Comparison of ENCODE assay signal across 16 cellular contexts in genomic region chr7:130134106-130134636, GRCh38.
DNase-seq lines count a peak whose midpoint lies in the region; FAIRE-seq and TF ChIP-seq lines count a peak whose summit lies in the region.
"Had no signal": no experiment of that assay in that cellular context is flagged by ENCODE, and none has a peak within 500 bp of the region (broad histone marks: within the 10 kb centered on the region; RNA-seq: fewer than 3 reads in every experiment).

No MANE protein-coding gene starts in this region.

- no peak overlapping the region for H3K4me3 ChIP-seq in H1 (ENCODE audit: extremely low read depth in 1 of 4, insufficient read depth in 2 of 4, low read depth in 3 of 4, low read length in 4 of 4)
- no peak overlapping the region for H3K4me3 ChIP-seq in trophoblast cell (ENCODE audit: low read depth, low read length)

- TF ChIP-seq RAD21 in H1 (IDR thresholded peaks at IDR 0.05 in 1 of 2, conservative IDR thresholded peaks at IDR 0.05 in 1 of 2; ENCODE audit: low read depth in 2 of 2, low read length in 2 of 2), result no peak

- no peak for TF ChIP-seq CTCF in H1 (IDR thresholded peaks at IDR 0.05; ENCODE audit: control extremely low read depth in 1 of 3, insufficient read depth in 1 of 3, low read depth in 1 of 3, low read length in 3 of 3)

- H3K9me3 Mint-ChIP-seq in activated CD4-positive, alpha-beta memory T cell treated with anti-CD3 and anti-CD28 coated beads, Interleukin-2, amount 10 ng/mL, durations not matched to agents 7 days and 5 days, result no peaks in the 10 kb centered on the region
- H3K9me3 Mint-ChIP-seq: H9 had no signal

- H3K9me3 ChIP-seq in H1 (ENCODE audit: insufficient read depth in 2 of 2, low read depth in 1 of 2, low read length in 1 of 2) (no peaks in the 10 kb centered on the region), trophoblast cell (ENCODE audit: insufficient read depth, low read depth, low read length) (no peaks in the 10 kb centered on the region)

- H3K79me1 ChIP-seq in H1 (ENCODE audit: low read depth, low read length) (no peaks in the 10 kb centered on the region), trophoblast cell (ENCODE audit: low read length) (no peaks in the 10 kb centered on the region)

- POLR2A ChIA-PET in H1 (lab: Charles Lee; ENCODE audit: partially characterized antibody), result interaction anchor here (0.6 kb wide), 1 partner anchor 92 kb away, joined by 3 read pairs; no protein-coding TSS in a partner anchor
- POLR2A ChIA-PET in activated CD4-positive, alpha-beta memory T cell treated with anti-CD3 and anti-CD28 coated beads, Interleukin-2, amount 10 ng/mL, durations not matched to agents 7 days and 5 days (lab: Charles Lee), result no interaction called here

- H4K20me1 ChIP-seq in H1 (replicated peaks in 1 of 2; ENCODE audit: control insufficient read depth in 1 of 2, insufficient read depth in 2 of 2, low read length in 2 of 2), result peaks cover 0 to 1% of the 10 kb centered on the region in 2 experiments

- H2BK5ac ChIP-seq in H1 (ENCODE audit: low read depth, low read length), result no peak overlapping the region
- no peak overlapping the region for H2BK5ac ChIP-seq in trophoblast cell (ENCODE audit: low read depth, low read length, poor library complexity)

- no peak overlapping the region for H3K23ac ChIP-seq in H1 (ENCODE audit: insufficient read length)
- H3K23ac ChIP-seq in trophoblast cell (ENCODE audit: low read length), result no peak overlapping the region

- H4K5ac ChIP-seq in H1 (ENCODE audit: insufficient read length, low read depth, low read length), result no peak overlapping the region

- CTCF ChIA-PET in H1 (lab: Charles Lee; ENCODE audit: partially characterized antibody), result interaction anchor here (0.7 to 3.0 kb wide), 4 partner anchors 8 to 792 kb away, joined by 3 to 11 read pairs (median 3); no protein-coding TSS in a partner anchor
- CTCF ChIA-PET in activated CD4-positive, alpha-beta memory T cell treated with anti-CD3 and anti-CD28 coated beads, Interleukin-2, amount 10 ng/mL, durations not matched to agents 7 days and 5 days (lab: Charles Lee), result interaction anchor here (0.6 kb wide), 1 partner anchor 33 kb away, joined by 5 read pairs; no protein-coding TSS in a partner anchor

- H3K14ac ChIP-seq in H1 (ENCODE audit: insufficient read length), result no peak overlapping the region
- no peak overlapping the region for H3K14ac ChIP-seq in trophoblast cell (ENCODE audit: low read length)

- H4K91ac ChIP-seq in H1 (replicated peaks; ENCODE audit: insufficient read length, low read length) (no peak overlapping the region), trophoblast cell (ENCODE audit: low read depth, low read length) (no peak overlapping the region)

- H3K4me1 ChIP-seq in H1 (replicated peaks in 1 of 4; ENCODE audit: control insufficient read depth in 3 of 4, insufficient read depth in 4 of 4, low read length in 3 of 4), result peaks cover 0 to 3% (median 0%) of the 10 kb centered on the region in 4 experiments; a peak in 1 of 7 replicates
- H3K4me1 ChIP-seq in trophoblast cell (ENCODE audit: control insufficient read depth in 1 of 2, insufficient read depth in 2 of 2, low read length in 2 of 2), result no peaks in the 10 kb centered on the region

- no peak for TF ChIP-seq EP300 in H1 (IDR thresholded peaks at IDR 0.05; ENCODE audit: borderline replicate concordance in 1 of 2, low read depth in 2 of 2, low read length in 2 of 2)

- H3K9ac ChIP-seq in H1 (replicated peaks in 1 of 4; ENCODE audit: extremely low read depth in 1 of 4, low read depth in 3 of 4, low read length in 3 of 4) (no peak overlapping the region), trophoblast cell (ENCODE audit: low read length) (no peak overlapping the region)

- no peak for TF ChIP-seq POLR2A in H1 (IDR thresholded peaks at IDR 0.05; ENCODE audit: control extremely low read depth in 1 of 2, low read depth in 2 of 2, low read length in 2 of 2)

- FAIRE-seq in H1 (lab: Jason Lieb, UNC), result no peak

- H2AFZ ChIP-seq in H1 (ENCODE audit: low read length) (no peak overlapping the region), trophoblast cell (ENCODE audit: insufficient read depth, low read length, poor library complexity) (no peak overlapping the region)

- H3K27me3 Mint-ChIP-seq in activated CD4-positive, alpha-beta memory T cell treated with anti-CD3 and anti-CD28 coated beads, Interleukin-2, amount 10 ng/mL, durations not matched to agents 7 days and 5 days, result no peaks in the 10 kb centered on the region

- H4K12ac ChIP-seq in trophoblast cell (ENCODE audit: low read depth, low read length), result no peak overlapping the region

- no peak overlapping the region for H3K56ac ChIP-seq in H1 (replicated peaks; ENCODE audit: insufficient read length, low read depth, low read length)

- no peak overlapping the region for H3K18ac ChIP-seq in H1 (ENCODE audit: extremely low read depth, low read length)
- no peak overlapping the region for H3K18ac ChIP-seq in trophoblast cell (ENCODE audit: low read length)

- no peak overlapping the region for H3K4me3 Mint-ChIP-seq in activated CD4-positive, alpha-beta memory T cell treated with anti-CD3 and anti-CD28 coated beads, Interleukin-2, amount 10 ng/mL, durations not matched to agents 7 days and 5 days
- H3K4me3 Mint-ChIP-seq: H9 had no signal

- H3K36me3 ChIP-seq in H1 (ENCODE audit: control insufficient read depth in 2 of 4, insufficient read depth in 4 of 4, low read length in 3 of 4), result peaks cover 0 to 8% (median 2%) of the 10 kb centered on the region in 4 experiments; a peak in 4 of 8 replicates
- peaks cover 4 to 8% of the 10 kb centered on the region in 2 experiments for H3K36me3 ChIP-seq in trophoblast cell (ENCODE audit: control insufficient read depth in 1 of 2, insufficient read depth in 2 of 2, low read length in 2 of 2)

- H3K23me2 ChIP-seq in H1 (ENCODE audit: low read depth, low read length), result no peaks in the 10 kb centered on the region

- H2AK5ac ChIP-seq in H1 (ENCODE audit: low read depth, low read length) (no peak overlapping the region), trophoblast cell (ENCODE audit: low read length) (no peak overlapping the region)

- DNase-seq in NCI-H1417 (lab: John Stamatoyannopoulos, UW) (peak in 2 of 3 experiments; percentile 79 to 97), NCI-H748 treated with DMSO at 0.1 percent for 48 hours (lab: John Stamatoyannopoulos, UW) (peak; percentile 42), H1 (ENCODE audit: low read depth in 1 of 2, low spot score in 2 of 2) (no peak), trophoblast cell (no peak), UCSD-AML1 (lab: John Stamatoyannopoulos, UW; ENCODE audit: unreplicated experiment) (no peak)
- no peak for DNase-seq in stimulated activated CD4-positive, alpha-beta T cell treated with anti-CD3 and anti-CD28 coated beads, Interleukin-12 subunit alpha, Interleukin-12 subunit beta, amount 100 ng/mL, for 4 hours
- no peak for DNase-seq in activated CD4-positive, alpha-beta memory T cell treated with anti-CD3 and anti-CD28 coated beads, Interleukin-2, amount 10 ng/mL, durations not matched to agents 7 days and 5 days
- DNase-seq: Calu3, DMS53, H9, IMR-90, Kasumi-1, NCI-H1436, NCI-H2107, NCI-H345, NCI-H82 had no signal

- H3K36me3 Mint-ChIP-seq in activated CD4-positive, alpha-beta memory T cell treated with anti-CD3 and anti-CD28 coated beads, Interleukin-2, amount 10 ng/mL, durations not matched to agents 7 days and 5 days (ENCODE audit: low read depth), result peaks cover 44% of the 10 kb centered on the region

- H2BK120ac ChIP-seq in H1 (replicated peaks; ENCODE audit: low read depth, low read length), result no peak overlapping the region
- H2BK120ac ChIP-seq in trophoblast cell (ENCODE audit: insufficient read depth, low read length, poor library complexity), result no peak overlapping the region

- no peak overlapping the region for H2BK20ac ChIP-seq in H1 (ENCODE audit: low read length)

- WGBS in H1 (ENCODE audit: extremely low coverage in 1 of 2, insufficient coverage in 1 of 2, insufficient read length in 1 of 2, insufficient replicate concordance in 2 of 2, low coverage in 1 of 2, low lambda C conversion rate in 2 of 2, missing lambda C conversion rate in 1 of 2), 2 experiments, result 85% methylated on average over 4 of the region's 4 CpGs; no CpG with 5 or more reads in 1 of the 2 experiments
- WGBS in trophoblast cell (ENCODE audit: extremely low coverage, insufficient coverage, insufficient read length), result no CpG with 5 or more reads among the region's 4 CpGs

- H4K8ac ChIP-seq in H1 (ENCODE audit: extremely low read depth, insufficient read depth, low read length) (no peak overlapping the region), trophoblast cell (ENCODE audit: low read depth, low read length) (no peak overlapping the region)

- H3K79me2 ChIP-seq in H1 (ENCODE audit: control insufficient read depth in 1 of 2, insufficient read depth in 2 of 2, low read length in 2 of 2), result no peaks in the 10 kb centered on the region
- H3K79me2 ChIP-seq in trophoblast cell (ENCODE audit: control insufficient read depth, insufficient read depth, low read length, poor library complexity), result no peaks in the 10 kb centered on the region

- H3K27ac Mint-ChIP-seq in activated CD4-positive, alpha-beta memory T cell treated with anti-CD3 and anti-CD28 coated beads, Interleukin-2, amount 10 ng/mL, durations not matched to agents 7 days and 5 days, result no peak overlapping the region

- H3K4me2 ChIP-seq in H1 (ENCODE audit: insufficient read depth in 1 of 2, low read depth in 2 of 2, low read length in 2 of 2) (no peak overlapping the region), trophoblast cell (ENCODE audit: low read length) (no peak overlapping the region)

- H2BK12ac ChIP-seq in H1 (ENCODE audit: low read depth, low read length), result no peak overlapping the region
- no peak overlapping the region for H2BK12ac ChIP-seq in trophoblast cell (ENCODE audit: low read length)

- H3K4ac ChIP-seq in H1 (replicated peaks; ENCODE audit: insufficient read length, low read depth, low read length), result no peak overlapping the region
- no peak overlapping the region for H3K4ac ChIP-seq in trophoblast cell (ENCODE audit: low read depth, low read length)

- H3K27me3 ChIP-seq in H1 (replicated peaks in 1 of 4; ENCODE audit: control insufficient read depth in 3 of 4, extremely low read depth in 1 of 4, insufficient read depth in 3 of 4, low read length in 3 of 4) (no peaks in the 10 kb centered on the region), trophoblast cell (ENCODE audit: insufficient read depth, low read length) (no peaks in the 10 kb centered on the region)

- no peak overlapping the region for H2BK15ac ChIP-seq in H1 (ENCODE audit: low read length)

- 0 out of 2 replicates have a peak overlapping the region, but pooled peaks have one; percentile 52 for H3K27ac ChIP-seq in H1 (ENCODE audit: low read depth, low read length)
- H3K27ac ChIP-seq in trophoblast cell (ENCODE audit: low read depth, low read length), result no peak overlapping the region

- H3K4me1 Mint-ChIP-seq in activated CD4-positive, alpha-beta memory T cell treated with anti-CD3 and anti-CD28 coated beads, Interleukin-2, amount 10 ng/mL, durations not matched to agents 7 days and 5 days, result peaks cover 17% of the 10 kb centered on the region

TF ChIP-seq in H1, 55 proteins besides CTCF, POLR2A, EP300 and RAD21 (continues in another document):
- TF ChIP-seq MAX (IDR thresholded peaks at IDR 0.05) (no peak), SP1 (IDR thresholded peaks at IDR 0.05; ENCODE audit: low read depth, low read length) (no peak)

Comparison
In these comparisons a context has a peak if more than half of its experiments do, and no peak if none do; other contexts are left out.
1. DNase-seq: peak in NCI-H1417 (2 of 3) and NCI-H748 treated with DMSO at 0.1 percent for 48 hours (single experiment); none in H1 (0 of 2), stimulated activated CD4-positive, alpha-beta T cell treated with anti-CD3 and anti-CD28 coated beads, Interleukin-12 subunit alpha, Interleukin-12 subunit beta, amount 100 ng/mL, for 4 hours (single experiment), trophoblast cell (0 of 2), UCSD-AML1 (single experiment) and activated CD4-positive, alpha-beta memory T cell treated with anti-CD3 and anti-CD28 coated beads, Interleukin-2, amount 10 ng/mL, durations not matched to agents 7 days and 5 days (single experiment).